Comparison of ENCODE assay signal across 9 cellular contexts in genomic region chr3:195257454-195258448, GRCh38. TPM values are rescaled to one million over a fixed set of nuclear protein-coding genes. Genes with fewer than 3 reads are reported as not detected.
A peak's percentile ranks its signal among the peaks of the same experiment; 100 is the strongest.
DNase-seq lines count a peak whose midpoint lies in the region; ATAC-seq and TF ChIP-seq lines count a peak whose summit lies in the region.
"Had no signal": no experiment of that assay in that cellular context is flagged by ENCODE, and none has a peak within 500 bp of the region (broad histone marks: within the 10 kb centered on the region; RNA-seq: fewer than 3 reads in every experiment).

No MANE protein-coding gene starts in this region.

- H3K79me1 ChIP-seq in mesendoderm (ENCODE audit: low read length), result peaks cover 30% of the 10 kb centered on the region

- peaks cover 10% of the 10 kb centered on the region for H3K4me1 ChIP-seq in mesendoderm (ENCODE audit: control insufficient read depth, low read depth, low read length)

- H3K36me3 Mint-ChIP-seq in activated T-cell treated with anti-CD3 and anti-CD28 coated beads, Interleukin-2, amount 50 U/mL, for 24 hours (ENCODE audit: low read depth), result peaks cover 3% of the 10 kb centered on the region
- H3K36me3 Mint-ChIP-seq in activated T-cell treated with anti-CD3 and anti-CD28 coated beads, Interleukin-2, amount 50 U/mL, for 72 hours (ENCODE audit: insufficient read depth in 2 of 2), result no peaks in the 10 kb centered on the region
- no peaks in the 10 kb centered on the region for H3K36me3 Mint-ChIP-seq in brain

- H3K18ac ChIP-seq in mesendoderm (ENCODE audit: low read length), result no peak overlapping the region

- no peak overlapping the region for H4K5ac ChIP-seq in mesendoderm (ENCODE audit: low read length)

- no peak overlapping the region for H2BK15ac ChIP-seq in mesendoderm (replicated peaks; ENCODE audit: low read depth)

- H3K56ac ChIP-seq in mesendoderm (ENCODE audit: low read length), result no peak overlapping the region

- H2AK5ac ChIP-seq in mesendoderm (ENCODE audit: low read length), result no peak overlapping the region

- ATAC-seq in activated T-cell treated with anti-CD3 and anti-CD28 coated beads, Interleukin-2, amount 50 U/mL, for 72 hours (replicated peaks in 1 of 2), result no peak

- no CpG with 5 or more reads among the region's 16 CpGs for WGBS in mesendoderm (ENCODE audit: extremely low coverage, insufficient coverage, low lambda C conversion rate)

- H3K4me1 Mint-ChIP-seq in activated T-cell treated with anti-CD3 and anti-CD28 coated beads, Interleukin-2, amount 50 U/mL, for 24 hours (ENCODE audit: low read depth), result peaks cover 28% of the 10 kb centered on the region
- H3K4me1 Mint-ChIP-seq in activated T-cell treated with anti-CD3 and anti-CD28 coated beads, Interleukin-2, amount 50 U/mL, for 72 hours (ENCODE audit: low read depth), result peaks cover 22% of the 10 kb centered on the region
- peaks cover 65% of the 10 kb centered on the region for H3K4me1 Mint-ChIP-seq in brain

- no peak overlapping the region for H3K4me2 ChIP-seq in mesendoderm (ENCODE audit: low read length)

- no peak overlapping the region for H4K8ac ChIP-seq in mesendoderm (ENCODE audit: low read depth, low read length)

- no peaks in the 10 kb centered on the region for H3K27me3 Mint-ChIP-seq in activated T-cell treated with anti-CD3 and anti-CD28 coated beads, Interleukin-2, amount 50 U/mL, for 24 hours
- no peaks in the 10 kb centered on the region for H3K27me3 Mint-ChIP-seq in activated T-cell treated with anti-CD3 and anti-CD28 coated beads, Interleukin-2, amount 50 U/mL, for 72 hours (ENCODE audit: low read depth)
- peaks cover 3% of the 10 kb centered on the region for H3K27me3 Mint-ChIP-seq in brain

- no peak overlapping the region for H2BK5ac ChIP-seq in mesendoderm (ENCODE audit: low read length)

- H3K27me3 ChIP-seq in mesendoderm (ENCODE audit: insufficient read depth, low read length, poor library complexity), result no peaks in the 10 kb centered on the region

- H3K9me3 Mint-ChIP-seq in activated T-cell treated with anti-CD3 and anti-CD28 coated beads, Interleukin-2, amount 50 U/mL, for 24 hours, result no peaks in the 10 kb centered on the region
- H3K9me3 Mint-ChIP-seq in activated T-cell treated with anti-CD3 and anti-CD28 coated beads, Interleukin-2, amount 50 U/mL, for 72 hours, result no peaks in the 10 kb centered on the region
- no peaks in the 10 kb centered on the region for H3K9me3 Mint-ChIP-seq in brain

- H3K9ac ChIP-seq in mesendoderm (ENCODE audit: low read length), result no peak overlapping the region

- peak overlapping the region; percentile 66 for H3K23ac ChIP-seq in mesendoderm (ENCODE audit: low read length)

- H3K4ac ChIP-seq in mesendoderm (ENCODE audit: low read depth, low read length), result no peak overlapping the region

- no peak overlapping the region for H3K4me3 ChIP-seq in mesendoderm (ENCODE audit: low read length)

- peaks cover 45% of the 10 kb centered on the region for H3K79me2 ChIP-seq in mesendoderm (ENCODE audit: control insufficient read depth, insufficient read depth, low read length)

- H2BK120ac ChIP-seq in mesendoderm (ENCODE audit: low read depth, low read length), result no peak overlapping the region

- no peaks in the 10 kb centered on the region for H3K36me3 ChIP-seq in mesendoderm (ENCODE audit: control insufficient read depth, insufficient read depth, low read length)

- DNase-seq in activated T-cell treated with anti-CD3 and anti-CD28 coated beads, Interleukin-2, amount 50 U/mL, for 24 hours, result peak; percentile 31
- DNase-seq in activated T-cell treated with anti-CD3 and anti-CD28 coated beads, Interleukin-2, amount 50 U/mL, for 72 hours, result no peak
- no peak for DNase-seq in mesendoderm
- peak; percentile 44 for DNase-seq in ureter (ENCODE audit: low spot score)
- no peak for DNase-seq in stimulated activated CD4-positive, alpha-beta T cell treated with anti-CD3 and anti-CD28 coated beads, Interleukin-1b, Interleukin-23, amount 100 ng/mL, for 48 hours
- no peak for DNase-seq in NCI-H1417 treated with DMSO at 0.1 percent for 48 hours (lab: John Stamatoyannopoulos, UW)
- DNase-seq in iPS-NIHi11 (ENCODE audit: low spot score), result no peak
- DNase-seq: retina had no signal

- TF ChIP-seq CTCF in brain (conservative IDR thresholded peaks at IDR 0.05), result no peak

- peak overlapping the region; percentile 72 for H3K27ac Mint-ChIP-seq in activated T-cell treated with anti-CD3 and anti-CD28 coated beads, Interleukin-2, amount 50 U/mL, for 24 hours
- no peak overlapping the region for H3K27ac Mint-ChIP-seq in activated T-cell treated with anti-CD3 and anti-CD28 coated beads, Interleukin-2, amount 50 U/mL, for 72 hours
- H3K27ac Mint-ChIP-seq in brain, result peak overlapping the region; percentile 54 to 95 (median 86)

- no peak overlapping the region for H3K4me3 Mint-ChIP-seq in activated T-cell treated with anti-CD3 and anti-CD28 coated beads, Interleukin-2, amount 50 U/mL, for 24 hours
- H3K4me3 Mint-ChIP-seq in activated T-cell treated with anti-CD3 and anti-CD28 coated beads, Interleukin-2, amount 50 U/mL, for 72 hours, result peak overlapping the region in 1 of 2 donors; percentile 61
- H3K4me3 Mint-ChIP-seq in brain, result peak overlapping the region in 4 of 5 experiments; percentile 41 to 80 (median 66)

- H3K27ac ChIP-seq in mesendoderm (ENCODE audit: low read depth, low read length), result no peak overlapping the region

RNA-seq across cellular contexts. Expression of gene XXYLT1, which starts 13.2 kb away (rescaled TPM):
- 1 to 10 TPM; 6.2 to 6.6 TPM for total RNA-seq in activated T-cell treated with anti-CD3 and anti-CD28 coated beads, Interleukin-2, amount 50 U/mL, for 72 hours
- polyA plus RNA-seq in brain (ENCODE audit: insufficient read depth, low read depth, low replicate concordance), result 18.2 TPM
- 23.7 TPM for polyA plus RNA-seq in mesendoderm (2013, experiment 1 of 2)
- 23.4 TPM for polyA plus RNA-seq in mesendoderm (2013, experiment 2 of 2)
- total RNA-seq in ureter, result 19.7 TPM

Comparison
In these comparisons a context has a peak if more than half of its experiments do, and no peak if none do; other contexts are left out.
1. DNase-seq: peak in activated T-cell treated with anti-CD3 and anti-CD28 coated beads, Interleukin-2, amount 50 U/mL, for 24 hours (single experiment) and ureter (single experiment); none in activated T-cell treated with anti-CD3 and anti-CD28 coated beads, Interleukin-2, amount 50 U/mL, for 72 hours (0 of 2), mesendoderm (single experiment), stimulated activated CD4-positive, alpha-beta T cell treated with anti-CD3 and anti-CD28 coated beads, Interleukin-1b, Interleukin-23, amount 100 ng/mL, for 48 hours (single experiment), NCI-H1417 treated with DMSO at 0.1 percent for 48 hours (single experiment) and iPS-NIHi11 (single experiment).